Comparison of ENCODE assay signal across 8 cellular contexts in genomic region chr4:112706840-112707207, GRCh38.
DNase-seq lines count a peak whose midpoint lies in the region; ATAC-seq and TF ChIP-seq lines count a peak whose summit lies in the region.

No MANE protein-coding gene starts in this region.

- H3K4me1 ChIP-seq in CD4-positive, CD25-positive, alpha-beta regulatory T cell (ENCODE audit: control insufficient read depth, insufficient read depth, low read length, poor library complexity, severe bottlenecking) = peaks cover 10% of the 10 kb centered on the region
- peaks cover 8% of the 10 kb centered on the region for H3K4me1 ChIP-seq in muscle layer of colon (ENCODE audit: insufficient read depth, low read length)
- H3K4me1 ChIP-seq in left lung = peaks cover 0 to 13% of the 10 kb centered on the region in 2 donors
- H3K4me1 ChIP-seq in lower lobe of right lung = peaks cover 10% of the 10 kb centered on the region

- no peak overlapping the region for H3K27ac ChIP-seq in CD4-positive, CD25-positive, alpha-beta regulatory T cell (ENCODE audit: insufficient read depth, low read length, poor library complexity, severe bottlenecking)
- H3K27ac ChIP-seq in muscle layer of colon (ENCODE audit: low read depth, low read length) (no peak overlapping the region), left lung (no peak overlapping the region), lower lobe of right lung (no peak overlapping the region)

- peaks cover 60% of the 10 kb centered on the region for H3K27me3 Mint-ChIP-seq in CD4-positive, CD25-positive, alpha-beta regulatory T cell
- peaks cover 53% of the 10 kb centered on the region for H3K27me3 Mint-ChIP-seq in activated naive CD8-positive, alpha-beta T cell treated with anti-CD3 and anti-CD28 coated beads, Interleukin-2, amount 50 U/mL, for 24 hours

- intact Hi-C loops in left lung (cut with DNase I) (no loop called here), lower lobe of right lung (cut with DNase I) (no loop called here)

- no peaks in the 10 kb centered on the region for H3K9me3 ChIP-seq in CD4-positive, CD25-positive, alpha-beta regulatory T cell (ENCODE audit: control insufficient read depth in 2 of 2, low read length in 2 of 2)
- no peaks in the 10 kb centered on the region for H3K9me3 ChIP-seq in muscle layer of colon (ENCODE audit: low read length)
- H3K9me3 ChIP-seq in left lung = no peaks in the 10 kb centered on the region
- H3K9me3 ChIP-seq in lower lobe of right lung = no peaks in the 10 kb centered on the region

- peaks cover 0 to 4% (median 0%) of the 10 kb centered on the region in 7 donors for H3K9me3 Mint-ChIP-seq in CD4-positive, CD25-positive, alpha-beta regulatory T cell
- no peaks in the 10 kb centered on the region for H3K9me3 Mint-ChIP-seq in activated naive CD8-positive, alpha-beta T cell treated with anti-CD3 and anti-CD28 coated beads, Interleukin-2, amount 50 U/mL, for 24 hours

- H3K27me3 ChIP-seq in CD4-positive, CD25-positive, alpha-beta regulatory T cell (ENCODE audit: control insufficient read depth, insufficient read depth, low read length) = peaks cover 47% of the 10 kb centered on the region
- H3K27me3 ChIP-seq in muscle layer of colon (ENCODE audit: control insufficient read depth in 1 of 2, insufficient read depth in 2 of 2, low read length in 2 of 2) (peaks cover 0 to 12% of the 10 kb centered on the region in 2 donors), left lung (peaks cover 36 to 98% of the 10 kb centered on the region in 2 donors), lower lobe of right lung (ENCODE audit: low read depth) (peaks cover 49% of the 10 kb centered on the region)

- H3K27ac Mint-ChIP-seq in CD4-positive, CD25-positive, alpha-beta regulatory T cell = no peak overlapping the region
- no peak overlapping the region for H3K27ac Mint-ChIP-seq in activated naive CD8-positive, alpha-beta T cell treated with anti-CD3 and anti-CD28 coated beads, Interleukin-2, amount 50 U/mL, for 24 hours

- no peaks in the 10 kb centered on the region for H3K36me3 ChIP-seq in CD4-positive, CD25-positive, alpha-beta regulatory T cell (ENCODE audit: control insufficient read depth, insufficient read depth, low read length)
- H3K36me3 ChIP-seq in muscle layer of colon (ENCODE audit: insufficient read depth, low read length) (no peaks in the 10 kb centered on the region), left lung (no peaks in the 10 kb centered on the region), lower lobe of right lung (no peaks in the 10 kb centered on the region)

- ATAC-seq in CD4-positive, CD25-positive, alpha-beta regulatory T cell (ENCODE audit: low read depth in 2 of 2) = no peak
- peak; percentile 5 for ATAC-seq in HG02759 (IDR thresholded peaks at IDR 0.05; ENCODE audit: unreplicated experiment)
- no peak for ATAC-seq in activated naive CD8-positive, alpha-beta T cell treated with anti-CD3 and anti-CD28 coated beads, Interleukin-2, amount 50 U/mL, for 24 hours
- ATAC-seq in GM21528 (IDR thresholded peaks at IDR 0.05; ENCODE audit: low FRiP score, unreplicated experiment) = no peak
- no peak for ATAC-seq in left lung
- ATAC-seq in lower lobe of right lung = no peak

- DNase-seq in CD4-positive, CD25-positive, alpha-beta regulatory T cell = no peak
- DNase-seq in activated naive CD8-positive, alpha-beta T cell treated with anti-CD3 and anti-CD28 coated beads, Interleukin-2, amount 50 U/mL, for 24 hours = no peak
- DNase-seq in left lung (no peak), lower lobe of right lung (no peak), NK-92 (lab: John Stamatoyannopoulos, UW; ENCODE audit: unreplicated experiment) (no peak)

- H3K4me1 Mint-ChIP-seq in CD4-positive, CD25-positive, alpha-beta regulatory T cell = peaks cover 0 to 23% (median 11%) of the 10 kb centered on the region in 4 donors
- H3K4me1 Mint-ChIP-seq in activated naive CD8-positive, alpha-beta T cell treated with anti-CD3 and anti-CD28 coated beads, Interleukin-2, amount 50 U/mL, for 24 hours = peaks cover 15% of the 10 kb centered on the region

- no peak for TF ChIP-seq CTCF in left lung (IDR thresholded peaks at IDR 0.05)
- no peak for TF ChIP-seq CTCF in lower lobe of right lung (IDR thresholded peaks at IDR 0.05)

- no peaks in the 10 kb centered on the region for H3K36me3 Mint-ChIP-seq in CD4-positive, CD25-positive, alpha-beta regulatory T cell
- no peaks in the 10 kb centered on the region for H3K36me3 Mint-ChIP-seq in activated naive CD8-positive, alpha-beta T cell treated with anti-CD3 and anti-CD28 coated beads, Interleukin-2, amount 50 U/mL, for 24 hours (ENCODE audit: low read depth)

- H3K9ac ChIP-seq in muscle layer of colon (ENCODE audit: low read length) = no peak overlapping the region

- peak overlapping the region; percentile 76 for H3K4me3 ChIP-seq in CD4-positive, CD25-positive, alpha-beta regulatory T cell (ENCODE audit: low read depth, low read length)
- H3K4me3 ChIP-seq in muscle layer of colon (ENCODE audit: low read depth in 1 of 2, low read length in 2 of 2) (peak overlapping the region; percentile 26 to 74), left lung (no peak overlapping the region), lower lobe of right lung (no peak overlapping the region)

- peak overlapping the region; percentile 80 to 93 (median 86) for H3K4me3 Mint-ChIP-seq in CD4-positive, CD25-positive, alpha-beta regulatory T cell
- H3K4me3 Mint-ChIP-seq in activated naive CD8-positive, alpha-beta T cell treated with anti-CD3 and anti-CD28 coated beads, Interleukin-2, amount 50 U/mL, for 24 hours = peak overlapping the region; percentile 86

Comparison
In these comparisons a context has a peak if more than half of its experiments do, and no peak if none do; other contexts are left out.
1. H3K4me3 ChIP-seq: peak in CD4-positive, CD25-positive, alpha-beta regulatory T cell (single experiment) and muscle layer of colon (2 of 2); none in left lung (0 of 2) and lower lobe of right lung (single experiment).